Comparison of ENCODE assay signal across 1 cellular context in genomic region chr13:113854238-113855011, GRCh38.
TF ChIP-seq lines count a peak whose summit lies in the region.

No MANE protein-coding gene starts in this region.

TF ChIP-seq in HepG2, 621 proteins besides CTCF, POLR2A, EP300 and RAD21:
- no peak for TF ChIP-seq KMT2A (CRISPR knock-in tag; IDR thresholded peaks at IDR 0.05)
- no peak for TF ChIP-seq ZNF274 (CRISPR knock-in tag; IDR thresholded peaks at IDR 0.05)
- TF ChIP-seq PBX3 (CRISPR knock-in tag; IDR thresholded peaks at IDR 0.05; ENCODE audit: borderline replicate concordance) = no peak
- TF ChIP-seq RCOR2 (CRISPR knock-in tag; IDR thresholded peaks at IDR 0.05) = no peak
- TF ChIP-seq USF2 (IDR thresholded peaks at IDR 0.05; ENCODE audit: low read depth, low read length) = no peak
- no peak for TF ChIP-seq USF2 (CRISPR knock-in tag; IDR thresholded peaks at IDR 0.05; ENCODE audit: borderline replicate concordance)
- TF ChIP-seq HNF1B (CRISPR knock-in tag; IDR thresholded peaks at IDR 0.05) = no peak
- TF ChIP-seq NFIC (IDR thresholded peaks at IDR 0.05; ENCODE audit: low read length) = no peak
- TF ChIP-seq ZNF484 (CRISPR knock-in tag; IDR thresholded peaks at IDR 0.05; ENCODE audit: borderline replicate concordance, low read depth) = no peak
- no peak for TF ChIP-seq AGO1 (IDR thresholded peaks at IDR 0.05; ENCODE audit: low read depth, low read length, poor library complexity, severe bottlenecking)
- no peak for TF ChIP-seq ZBED4 (CRISPR knock-in tag; IDR thresholded peaks at IDR 0.05; ENCODE audit: borderline replicate concordance)
- TF ChIP-seq MED13 (CRISPR knock-in tag; IDR thresholded peaks at IDR 0.05) = no peak
- no peak for TF ChIP-seq HMGXB4 (CRISPR knock-in tag; IDR thresholded peaks at IDR 0.05; ENCODE audit: borderline replicate concordance in 1 of 2, low read depth in 1 of 2)
